1 cellular context compared by ENCODE assay signal in genomic region chr5:150257424-150257823, GRCh38.
TF ChIP-seq lines count a peak whose summit lies in the region.

No MANE protein-coding gene starts in this region.

TF ChIP-seq in HepG2, 621 proteins besides CTCF, POLR2A, EP300 and RAD21 (continued from another document):
- TF ChIP-seq ZNF691 (CRISPR knock-in tag; IDR thresholded peaks at IDR 0.05; ENCODE audit: borderline replicate concordance, low read depth) (no peak), BATF2 (CRISPR knock-in tag; IDR thresholded peaks at IDR 0.05) (no peak)
TF ChIP-seq in HepG2: peak in this region for 2.
